In genomic region chr2:3739313-3739712, GRCh38 we compare ENCODE assay signal across 35 cellular contexts. TPM values are rescaled to one million over a fixed set of nuclear protein-coding genes. Genes with fewer than 3 reads are reported as not detected.
"Had no signal": no experiment of that assay in that cellular context is flagged by ENCODE, and none has a peak within 500 bp of the region (broad histone marks: within the 10 kb centered on the region; RNA-seq: fewer than 3 reads in every experiment).

No MANE protein-coding gene starts in this region.

- H3K9me3 ChIP-seq: MG63 had no signal

- H3K27ac ChIP-seq: PC-9, RWPE1 had no signal

- DNase-seq: activated CD4-positive, alpha-beta T cell treated with anti-CD3 and anti-CD28 coated beads for 36 hours; activated CD4-positive, alpha-beta T cell treated with anti-CD3 and anti-CD28 coated beads, Interleukin-2, amount 10 ng/mL, durations not matched to agents 7 days and 5 days; activated CD4-positive, alpha-beta T cell treated with anti-CD3 and anti-CD28 coated beads, Interleukin-2, amount 50 U/mL, for 48 hours; activated CD8-positive, alpha-beta memory T cell treated with anti-CD3 and anti-CD28 coated beads, Interleukin-2, amount 50 U/mL, for 4 hours; activated CD8-positive, alpha-beta T cell treated with anti-CD3 and anti-CD28 coated beads, Interleukin-2, amount 10 ng/mL, durations not matched to agents 7 days and 5 days; activated effector memory CD4-positive, alpha-beta T cell treated with Interleukin-2 at 50 U/mL for 16 hours; activated naive CD4-positive, alpha-beta T cell treated with anti-CD3 and anti-CD28 coated beads, Interleukin-2, amount 10 ng/mL, durations not matched to agents 7 days and 5 days; activated naive CD8-positive, alpha-beta T cell treated with anti-CD3 and anti-CD28 coated beads, Interleukin-2, amount 50 U/mL, for 24 hours; activated T-cell treated with anti-CD3 and anti-CD28 coated beads, Interleukin-2, amount 50 U/mL, for 48 hours; anterior cingulate cortex; central memory CD4-positive, alpha-beta T cell; Karpas-422; MG63; NCI-H1048; NCI-H1105 treated with DMSO at 0.1 percent for 48 hours; NCI-H1436; NCI-H1694; NCI-H2029; NCI-H2107; NCI-H2171; NCI-H510A; NCI-H526; NCI-H748 treated with DMSO at 0.1 percent for 48 hours; PC-9; SIG-M5 had no signal

- H3K4me3 Mint-ChIP-seq: activated CD4-positive, alpha-beta T cell treated with anti-CD3 and anti-CD28 coated beads for 36 hours; activated CD4-positive, alpha-beta T cell treated with anti-CD3 and anti-CD28 coated beads, Interleukin-2, amount 10 ng/mL, durations not matched to agents 7 days and 5 days; activated CD8-positive, alpha-beta T cell treated with anti-CD3 and anti-CD28 coated beads, Interleukin-2, amount 10 ng/mL, durations not matched to agents 7 days and 5 days; activated naive CD4-positive, alpha-beta T cell treated with anti-CD3 and anti-CD28 coated beads, Interleukin-2, amount 10 ng/mL, durations not matched to agents 7 days and 5 days; activated naive CD8-positive, alpha-beta T cell; activated naive CD8-positive, alpha-beta T cell treated with anti-CD3 and anti-CD28 coated beads, Interleukin-2, amount 50 U/mL, for 24 hours; brain; T-helper 2 cell treated with Interferon-gamma antibody and Interleukin-4, amounts not matched to agents 5 μg/mL and 100 μg/mL, for 36 hours; WTC11 had no signal

- H3K27ac Mint-ChIP-seq: activated CD4-positive, alpha-beta T cell treated with anti-CD3 and anti-CD28 coated beads for 36 hours; activated CD4-positive, alpha-beta T cell treated with anti-CD3 and anti-CD28 coated beads, Interleukin-2, amount 10 ng/mL, durations not matched to agents 7 days and 5 days; activated CD8-positive, alpha-beta T cell treated with anti-CD3 and anti-CD28 coated beads, Interleukin-2, amount 10 ng/mL, durations not matched to agents 7 days and 5 days; activated naive CD4-positive, alpha-beta T cell treated with anti-CD3 and anti-CD28 coated beads, Interleukin-2, amount 10 ng/mL, durations not matched to agents 7 days and 5 days; activated naive CD8-positive, alpha-beta T cell; activated naive CD8-positive, alpha-beta T cell treated with anti-CD3 and anti-CD28 coated beads, Interleukin-2, amount 50 U/mL, for 24 hours; brain; T-helper 2 cell treated with Interferon-gamma antibody and Interleukin-4, amounts not matched to agents 5 μg/mL and 100 μg/mL, for 36 hours; WTC11 had no signal

- H3K4me2 ChIP-seq: PC-9 had no signal

- H3K4me3 ChIP-seq: MG63, PC-9 had no signal

- H3K36me3 ChIP-seq: MG63 had no signal

- H3K36me3 Mint-ChIP-seq: activated naive CD4-positive, alpha-beta T cell treated with anti-CD3 and anti-CD28 coated beads, Interleukin-2, amount 10 ng/mL, durations not matched to agents 7 days and 5 days; activated naive CD8-positive, alpha-beta T cell; brain had no signal

- H3K9me3 Mint-ChIP-seq: activated CD4-positive, alpha-beta T cell treated with anti-CD3 and anti-CD28 coated beads, Interleukin-2, amount 10 ng/mL, durations not matched to agents 7 days and 5 days; activated naive CD4-positive, alpha-beta T cell treated with anti-CD3 and anti-CD28 coated beads, Interleukin-2, amount 10 ng/mL, durations not matched to agents 7 days and 5 days; activated naive CD8-positive, alpha-beta T cell treated with anti-CD3 and anti-CD28 coated beads, Interleukin-2, amount 50 U/mL, for 24 hours; T-helper 2 cell treated with Interferon-gamma antibody and Interleukin-4, amounts not matched to agents 5 μg/mL and 100 μg/mL, for 36 hours had no signal

- H3K4me1 Mint-ChIP-seq: activated CD4-positive, alpha-beta T cell treated with anti-CD3 and anti-CD28 coated beads for 36 hours; activated CD4-positive, alpha-beta T cell treated with anti-CD3 and anti-CD28 coated beads, Interleukin-2, amount 10 ng/mL, durations not matched to agents 7 days and 5 days; activated naive CD4-positive, alpha-beta T cell treated with anti-CD3 and anti-CD28 coated beads, Interleukin-2, amount 10 ng/mL, durations not matched to agents 7 days and 5 days; activated naive CD8-positive, alpha-beta T cell treated with anti-CD3 and anti-CD28 coated beads, Interleukin-2, amount 50 U/mL, for 24 hours; brain; WTC11 had no signal

- H2AFZ ChIP-seq: PC-9 had no signal

- ATAC-seq: activated CD4-positive, alpha-beta T cell treated with anti-CD3 and anti-CD28 coated beads for 36 hours; activated CD4-positive, CD25-positive, alpha-beta regulatory T cell treated with anti-CD3 and anti-CD28 coated beads, Interleukin-2, amount 50 U/mL, for 24 hours; activated CD8-positive, alpha-beta T cell treated with anti-CD3 and anti-CD28 coated beads, Interleukin-2, amount 10 ng/mL, durations not matched to agents 7 days and 5 days; activated naive CD8-positive, alpha-beta T cell treated with anti-CD3 and anti-CD28 coated beads, Interleukin-2, amount 50 U/mL, for 24 hours; Right ventricle myocardium inferior; WTC11 had no signal

- H3K27me3 ChIP-seq: MG63 had no signal

RNA-seq across cellular contexts. Expression of gene DCDC2C, which starts 35.9 kb away (rescaled TPM):
- total RNA-seq: activated CD4-positive, alpha-beta T cell treated with anti-CD3 and anti-CD28 coated beads for 36 hours; activated CD4-positive, alpha-beta T cell treated with anti-CD3 and anti-CD28 coated beads, Interleukin-2, amount 10 ng/mL, durations not matched to agents 7 days and 5 days; activated CD8-positive, alpha-beta T cell treated with anti-CD3 and anti-CD28 coated beads, Interleukin-2, amount 10 ng/mL, durations not matched to agents 7 days and 5 days; cerebellum; OCI-LY7; PC-9; Right ventricle myocardium inferior; T-helper 1 cell treated with Interleukin-12 subunit alpha and Interleukin-12 subunit beta and Interleukin-4 antibody, amounts not matched to agents 30 ng/mL and 1 ng/mL, for 36 hours; WTC11 had no signal
